In the genomic region with DNA sequence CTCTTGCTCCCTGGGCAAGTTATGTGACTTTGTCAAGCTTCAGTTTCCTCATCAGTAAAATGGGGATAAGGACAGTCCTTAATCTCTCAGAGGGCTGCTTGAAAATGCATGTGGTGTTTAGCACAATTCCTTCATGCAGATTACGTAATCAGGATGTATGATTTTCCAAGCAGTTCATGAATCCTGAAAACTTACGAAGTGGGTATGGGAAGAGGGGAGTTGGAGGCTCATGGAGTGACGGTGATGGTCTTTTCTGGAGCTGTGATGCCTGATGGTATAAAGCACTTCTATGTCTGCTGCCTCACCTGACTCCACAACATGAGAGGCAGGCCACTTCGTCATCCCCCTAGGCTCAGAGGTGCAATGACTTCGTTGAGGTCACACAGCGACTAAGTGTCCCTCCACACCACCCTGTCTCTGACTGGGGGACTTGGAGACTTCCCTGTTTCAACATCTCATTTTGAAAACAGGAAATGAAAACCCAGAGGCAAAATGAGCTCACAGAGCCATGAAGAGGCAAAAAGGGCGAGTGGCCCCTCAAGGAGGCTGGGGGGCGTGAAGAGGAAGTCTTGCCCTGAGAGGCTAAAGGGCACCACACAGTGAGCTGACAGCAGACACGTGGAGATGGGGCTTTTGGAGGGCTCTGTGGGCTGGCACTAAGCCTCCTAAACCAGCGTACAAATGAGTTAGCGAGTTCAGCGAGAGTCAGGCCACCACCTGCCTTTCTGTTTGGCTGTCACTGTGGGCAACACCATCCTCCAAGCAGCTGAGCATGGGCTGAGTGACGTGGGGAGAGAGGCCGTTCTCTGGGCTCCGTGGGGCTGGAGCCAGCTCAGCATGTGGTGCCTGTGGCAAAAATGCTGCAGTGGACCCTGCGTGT, we compare ENCODE assay signal across 8 cellular contexts. TPM values are rescaled to one million over a fixed set of nuclear protein-coding genes. Genes with fewer than 3 reads are reported as not detected.
DNase-seq lines count a peak whose midpoint lies in the region; ATAC-seq lines count a peak whose summit lies in the region.

No MANE protein-coding gene starts in this region.

- H3K36me3 ChIP-seq in MG63 (peaks cover 72% of the 10 kb centered on the region), GM23248 (ENCODE audit: low read depth) (no peaks in the 10 kb centered on the region)

- no peak overlapping the region for H3K9ac ChIP-seq in GM23248

- H3K27me3 Mint-ChIP-seq in activated CD8-positive, alpha-beta memory T cell treated with anti-CD3 and anti-CD28 coated beads, Interleukin-2, amount 10 ng/mL, durations not matched to agents 7 days and 5 days = no peaks in the 10 kb centered on the region

- CTCF ChIA-PET in activated CD8-positive, alpha-beta memory T cell treated with anti-CD3 and anti-CD28 coated beads, Interleukin-2, amount 10 ng/mL, durations not matched to agents 7 days and 5 days (lab: Charles Lee) = interaction anchor here (0.9 to 2.8 kb wide), 3 partner anchors 19 to 59 kb away, joined by 3 to 7 read pairs (median 4); no protein-coding TSS in a partner anchor

- H3K9me3 Mint-ChIP-seq in activated CD8-positive, alpha-beta memory T cell treated with anti-CD3 and anti-CD28 coated beads, Interleukin-2, amount 10 ng/mL, durations not matched to agents 7 days and 5 days (ENCODE audit: low read depth) = no peaks in the 10 kb centered on the region

- no peaks in the 10 kb centered on the region for H3K4me1 ChIP-seq in GM23248 (ENCODE audit: insufficient read depth)

- H4K20me1 ChIP-seq in GM23248 (ENCODE audit: insufficient read depth) = no peaks in the 10 kb centered on the region

- H3K4me3 Mint-ChIP-seq in activated CD8-positive, alpha-beta memory T cell treated with anti-CD3 and anti-CD28 coated beads, Interleukin-2, amount 10 ng/mL, durations not matched to agents 7 days and 5 days = no peak overlapping the region

- in situ Hi-C loops in GM23248 (cut with MboI) = no loop called here

- peaks cover 36% of the 10 kb centered on the region for H3K4me1 Mint-ChIP-seq in activated CD8-positive, alpha-beta memory T cell treated with anti-CD3 and anti-CD28 coated beads, Interleukin-2, amount 10 ng/mL, durations not matched to agents 7 days and 5 days

- H3K4me2 ChIP-seq in GM23248 (ENCODE audit: unreplicated experiment) = no peak overlapping the region

- H3K4me3 ChIP-seq in MG63 (no peak overlapping the region), GM23248 (no peak overlapping the region)

- H3K27ac Mint-ChIP-seq in activated CD8-positive, alpha-beta memory T cell treated with anti-CD3 and anti-CD28 coated beads, Interleukin-2, amount 10 ng/mL, durations not matched to agents 7 days and 5 days = peak overlapping the region; percentile 33

- peak; percentile 50 for ATAC-seq in activated CD8-positive, alpha-beta memory T cell treated with anti-CD3 and anti-CD28 coated beads, Interleukin-2, amount 10 ng/mL, durations not matched to agents 7 days and 5 days
- ATAC-seq in HG02981 (IDR thresholded peaks at IDR 0.05; ENCODE audit: unreplicated experiment) = peak; percentile 77

- H2AFZ ChIP-seq in GM23248 = no peak overlapping the region

- no peaks in the 10 kb centered on the region for H3F3A ChIP-seq in GM23248 (ENCODE audit: insufficient read depth)

- WGBS in GM23248 (ENCODE audit: low coverage in 1 of 2, low lambda C conversion rate in 2 of 2, missing lambda C conversion rate in 2 of 2), 2 experiments = 89 to 91% methylated on average over 16 of the region's 16 CpGs

- H3K79me2 ChIP-seq in GM23248 (ENCODE audit: insufficient read depth) = no peaks in the 10 kb centered on the region

- peak; percentile 50 for DNase-seq in activated CD8-positive, alpha-beta memory T cell treated with anti-CD3 and anti-CD28 coated beads, Interleukin-2, amount 10 ng/mL, durations not matched to agents 7 days and 5 days
- no peak for DNase-seq in activated CD8-positive, alpha-beta memory T cell treated with anti-CD3 and anti-CD28 coated beads for 24 hours
- DNase-seq in UCSD-AML1 (lab: John Stamatoyannopoulos, UW; ENCODE audit: unreplicated experiment) (peak; percentile 55), mucosa of gallbladder (ENCODE audit: low spot score) (peak; percentile 26), MG63 (no peak), GM23248 (no peak), foreskin melanocyte (no peak)

- peaks cover 66% of the 10 kb centered on the region for H3K36me3 Mint-ChIP-seq in activated CD8-positive, alpha-beta memory T cell treated with anti-CD3 and anti-CD28 coated beads, Interleukin-2, amount 10 ng/mL, durations not matched to agents 7 days and 5 days

- H3K9me3 ChIP-seq in MG63 = no peaks in the 10 kb centered on the region
- no peaks in the 10 kb centered on the region for H3K9me3 ChIP-seq in GM23248 (ENCODE audit: low read depth)

- no peaks in the 10 kb centered on the region for H3K27me3 ChIP-seq in MG63
- no peaks in the 10 kb centered on the region for H3K27me3 ChIP-seq in GM23248 (replicated peaks; ENCODE audit: insufficient read depth)

- H3K9me2 ChIP-seq in GM23248 (ENCODE audit: insufficient read depth) = no peaks in the 10 kb centered on the region

- H3K27ac ChIP-seq in GM23248 = no peak overlapping the region

RNA-seq across cellular contexts. Expression of a gene that starts 10.1 kb away (rescaled TPM):
- total RNA-seq in activated CD8-positive, alpha-beta memory T cell treated with anti-CD3 and anti-CD28 coated beads, Interleukin-2, amount 10 ng/mL, durations not matched to agents 7 days and 5 days = 100 to 1,000 TPM; 271 to 329 TPM
- total RNA-seq in mucosa of gallbladder = 25.4 TPM
- 72.8 and 117 TPM in 2 replicates for total RNA-seq in MG63 (2014; rRNA removed; shearing (Covaris generic); ENCODE audit: low replicate concordance)
- 34.4 and 37.2 TPM in 2 replicates for total RNA-seq in GM23248 (2014; rRNA removed; shearing (Covaris generic))
- 48.4 and 51.5 TPM in 2 replicates for polyA plus RNA-seq in GM23248 (2016; fragmentation: Nextera tagmentation; extraction: Ambion mirVana)

RNA-seq across cellular contexts. Expression of a gene that starts 29.1 kb away (rescaled TPM):
- 1 to 10 TPM in 1 of 2 experiments, under 1 TPM in 1; 0.88 to 6.0 TPM for total RNA-seq in activated CD8-positive, alpha-beta memory T cell treated with anti-CD3 and anti-CD28 coated beads, Interleukin-2, amount 10 ng/mL, durations not matched to agents 7 days and 5 days
- 41.1 TPM for total RNA-seq in mucosa of gallbladder
- 36.1 and 66.9 TPM in 2 replicates for total RNA-seq in MG63 (2014; rRNA removed; shearing (Covaris generic); ENCODE audit: low replicate concordance)
- total RNA-seq in GM23248 (2014; rRNA removed; shearing (Covaris generic)) = 71.6 and 82.9 TPM in 2 replicates
- polyA plus RNA-seq in GM23248 (2016; fragmentation: Nextera tagmentation; extraction: Ambion mirVana) = 44.3 and 46.6 TPM in 2 replicates

Comparison
In these comparisons a context has a peak if more than half of its experiments do, and no peak if none do; other contexts are left out.
1. DNase-seq: peak in activated CD8-positive, alpha-beta memory T cell treated with anti-CD3 and anti-CD28 coated beads, Interleukin-2, amount 10 ng/mL, durations not matched to agents 7 days and 5 days (single experiment), UCSD-AML1 (single experiment) and mucosa of gallbladder (single experiment); none in activated CD8-positive, alpha-beta memory T cell treated with anti-CD3 and anti-CD28 coated beads for 24 hours (single experiment), MG63 (single experiment), GM23248 (single experiment) and foreskin melanocyte (single experiment).